9 cellular contexts compared by ENCODE assay signal in the genomic region with DNA sequence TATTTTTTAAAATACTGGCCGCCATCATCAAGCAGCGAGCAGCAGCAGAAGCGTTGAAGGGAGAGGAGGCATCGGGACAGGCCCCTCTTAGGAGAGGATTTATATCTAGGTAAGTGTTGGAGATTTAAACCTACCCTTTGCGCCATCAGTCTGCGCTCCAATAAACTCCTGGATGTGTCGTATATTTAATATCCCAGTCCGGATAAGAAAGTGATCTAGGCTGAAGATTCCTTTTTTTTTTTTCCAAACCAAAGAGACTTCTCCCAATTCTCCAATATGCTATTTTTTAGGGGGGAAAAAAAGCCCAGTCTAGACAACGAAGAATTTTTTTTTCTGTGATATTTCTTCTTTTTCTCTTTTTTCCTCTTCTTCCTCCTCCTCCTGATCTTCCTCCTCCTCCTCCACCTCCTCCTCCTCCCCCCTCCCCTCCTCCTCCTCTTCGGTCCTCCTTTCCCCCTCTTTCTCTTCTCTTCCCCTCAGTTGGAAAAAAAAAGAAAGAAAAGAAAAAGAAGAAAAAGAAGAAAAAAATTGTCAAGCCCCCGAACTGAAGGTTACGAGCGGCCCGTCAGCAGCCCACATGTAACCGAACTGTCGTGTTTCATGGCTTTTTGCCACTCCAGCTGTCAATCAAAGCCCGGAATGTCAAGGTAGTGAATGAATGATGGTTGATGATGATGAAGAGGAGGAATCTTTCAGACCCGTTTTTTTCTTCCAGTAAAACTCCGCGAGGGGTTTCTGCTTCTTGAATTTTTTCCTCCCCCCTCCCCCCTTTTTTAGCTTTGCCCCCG. TPM values are rescaled to one million over a fixed set of nuclear protein-coding genes. Genes with fewer than 3 reads are reported as not detected.
DNase-seq lines count a peak whose midpoint lies in the region; ATAC-seq and TF ChIP-seq lines count a peak whose summit lies in the region.
"Had no signal": no experiment of that assay in that cellular context is flagged by ENCODE, and none has a peak within 500 bp of the region (broad histone marks: within the 10 kb centered on the region; RNA-seq: fewer than 3 reads in every experiment).

No MANE protein-coding gene starts in this region.

- DNase-seq in RKO (ENCODE audit: low spot score): peak; percentile 82
- no peak for DNase-seq in natural killer cell
- no peak for DNase-seq in T1000 (lab: John Stamatoyannopoulos, UW)

- peak overlapping the region; percentile 92 for H3K4me3 Mint-ChIP-seq in natural killer cell

- H3K4me3 ChIP-seq in BLaER1 (no peak overlapping the region; the same call in 1 of the 2 replicates), endocrine pancreas (ENCODE audit: control insufficient read depth, insufficient read depth, low read length) (peak overlapping the region; percentile 96)

- peak overlapping the region; percentile 72 to 83 for H3K27ac Mint-ChIP-seq in natural killer cell

- intact Hi-C loops in natural killer cell (cut with micrococcal nuclease): loop anchor here (10.0 kb wide), 1 partner anchor 215 kb away; no protein-coding TSS in a partner anchor

- H3K27me3 ChIP-seq in BLaER1 (peaks cover 99% of the 10 kb centered on the region), endocrine pancreas (ENCODE audit: control insufficient read depth, insufficient read depth, low read length) (no peaks in the 10 kb centered on the region)

- peaks cover 11% of the 10 kb centered on the region for H3K4me1 ChIP-seq in BLaER1
- H3K4me1 ChIP-seq in endocrine pancreas (ENCODE audit: control insufficient read depth, insufficient read depth, low read length): no peaks in the 10 kb centered on the region

- TF ChIP-seq CTCF in natural killer cell (IDR thresholded peaks at IDR 0.05): no peak

- peaks cover 8% of the 10 kb centered on the region for H3K36me3 Mint-ChIP-seq in natural killer cell

- H3K9me3 Mint-ChIP-seq in natural killer cell: peaks cover 0 to 6% of the 10 kb centered on the region in 2 donors

- ATAC-seq in GM21529 (IDR thresholded peaks at IDR 0.05; ENCODE audit: unreplicated experiment) (peak; percentile 1), natural killer cell (peak in 2 of 3 donors; percentile 8 to 16), GM18858 (IDR thresholded peaks at IDR 0.05; ENCODE audit: unreplicated experiment) (no peak), GM21825 (IDR thresholded peaks at IDR 0.05; ENCODE audit: unreplicated experiment) (no peak)

- peaks cover 57 to 60% of the 10 kb centered on the region in 2 donors for H3K27me3 Mint-ChIP-seq in natural killer cell (ENCODE audit: low read depth in 2 of 2)

- peaks cover 26% of the 10 kb centered on the region; the same call in 1 of the 2 replicates for H4K20me1 ChIP-seq in BLaER1

- H3K36me3 ChIP-seq in BLaER1 (no peaks in the 10 kb centered on the region), endocrine pancreas (ENCODE audit: control insufficient read depth, insufficient read depth, low read length) (peaks cover 16% of the 10 kb centered on the region)

- H3K4me2 ChIP-seq in BLaER1: peak overlapping the region; percentile 39; the same call in 1 of the 2 replicates

- H3K9ac ChIP-seq in BLaER1: no peak overlapping the region
- peak overlapping the region; percentile 97 for H3K9ac ChIP-seq in endocrine pancreas (ENCODE audit: control insufficient read depth, insufficient read depth, low read length)

- H3K9me3 ChIP-seq in BLaER1: peaks cover 35% of the 10 kb centered on the region
- H3K9me3 ChIP-seq in endocrine pancreas (ENCODE audit: control insufficient read depth, low read length): no peaks in the 10 kb centered on the region

- no peak overlapping the region for H3K27ac ChIP-seq in BLaER1

- peaks cover 44 to 61% of the 10 kb centered on the region in 2 donors for H3K4me1 Mint-ChIP-seq in natural killer cell

RNA-seq across cellular contexts. Expression of gene MEIS2, which starts 0.8 kb away (rescaled TPM):
- total RNA-seq in natural killer cell: under 1 TPM in 1 of 3 donors, not detected in 2; 0.35 TPM
- total RNA-seq: T-helper 1 cell treated with Interleukin-12 subunit alpha and Interleukin-12 subunit beta and Interleukin-4 antibody, amounts not matched to agents 30 ng/mL and 1 ng/mL, for 36 hours had no signal

Comparison
In these comparisons a context has a peak if more than half of its experiments do, and no peak if none do; other contexts are left out.
1. ATAC-seq: peak in GM21529 (single experiment) and natural killer cell (2 of 3); none in GM18858 (single experiment) and GM21825 (single experiment).